Comparison of ENCODE assay signal across 1 cellular context in the genomic region with DNA sequence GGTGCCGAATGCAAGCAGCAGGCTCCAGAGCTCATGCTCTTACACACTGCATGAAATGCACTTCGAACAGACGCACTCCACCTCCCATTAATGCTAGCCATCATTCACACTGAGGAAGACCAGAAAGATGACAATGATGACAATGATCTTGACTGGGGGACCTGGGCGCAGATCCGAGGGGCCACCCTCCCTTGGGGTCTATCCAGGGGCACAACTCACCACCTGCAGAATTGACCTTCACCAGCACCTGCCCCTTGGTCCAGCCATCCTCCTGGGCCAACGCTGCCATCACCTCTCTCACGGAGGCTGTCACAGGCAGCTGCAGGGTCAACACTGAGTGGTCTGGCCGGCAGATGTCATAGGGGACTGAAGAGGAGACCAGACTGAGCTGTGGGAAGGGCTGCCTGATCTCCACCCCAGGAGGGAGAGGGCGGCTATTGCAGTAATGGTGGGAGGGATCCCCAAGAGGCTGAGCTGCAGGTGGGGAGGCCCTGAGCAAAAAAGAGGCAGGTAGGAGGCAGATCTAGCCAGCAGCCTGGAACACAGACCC.
TF ChIP-seq lines count a peak whose summit lies in the region.

No MANE protein-coding gene starts in this region.

TF ChIP-seq in SK-N-SH treated with all-trans-retinoic acid at 6 μM for 48 hours, 23 proteins besides CTCF, POLR2A, EP300 and RAD21 (continued from another document):
- no peak for TF ChIP-seq SNAI2 (CRISPR knock-in tag; IDR thresholded peaks at IDR 0.05)
- TF ChIP-seq GLIS3 (CRISPR knock-in tag; IDR thresholded peaks at IDR 0.05), result no peak
- no peak for TF ChIP-seq ZC3H10 (CRISPR knock-in tag; IDR thresholded peaks at IDR 0.05)
- TF ChIP-seq, protein P1, sequence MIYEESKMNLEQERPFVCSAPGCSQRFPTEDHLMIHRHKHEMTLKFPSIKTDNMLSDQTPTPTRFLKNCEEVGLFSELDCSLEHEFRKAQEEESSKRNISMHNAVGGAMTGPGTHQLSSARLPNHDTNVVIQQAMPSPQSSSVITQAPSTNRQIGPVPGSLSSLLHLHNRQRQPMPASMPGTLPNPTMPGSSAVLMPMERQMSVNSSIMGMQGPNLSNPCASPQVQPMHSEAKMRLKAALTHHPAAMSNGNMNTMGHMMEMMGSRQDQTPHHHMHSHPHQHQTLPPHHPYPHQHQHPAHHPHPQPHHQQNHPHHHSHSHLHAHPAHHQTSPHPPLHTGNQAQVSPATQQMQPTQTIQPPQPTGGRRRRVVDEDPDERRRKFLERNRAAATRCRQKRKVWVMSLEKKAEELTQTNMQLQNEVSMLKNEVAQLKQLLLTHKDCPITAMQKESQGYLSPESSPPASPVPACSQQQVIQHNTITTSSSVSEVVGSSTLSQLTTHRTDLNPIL (CRISPR knock-in tag; IDR thresholded peaks at IDR 0.05; ENCODE audit: low read depth), result no peak
- TF ChIP-seq ZFP3 (CRISPR knock-in tag; IDR thresholded peaks at IDR 0.05), result no peak
- no peak for TF ChIP-seq TOX (CRISPR knock-in tag; IDR thresholded peaks at IDR 0.05; ENCODE audit: borderline replicate concordance)
